ENCODE assay signal across 1 cellular context in the genomic region with DNA sequence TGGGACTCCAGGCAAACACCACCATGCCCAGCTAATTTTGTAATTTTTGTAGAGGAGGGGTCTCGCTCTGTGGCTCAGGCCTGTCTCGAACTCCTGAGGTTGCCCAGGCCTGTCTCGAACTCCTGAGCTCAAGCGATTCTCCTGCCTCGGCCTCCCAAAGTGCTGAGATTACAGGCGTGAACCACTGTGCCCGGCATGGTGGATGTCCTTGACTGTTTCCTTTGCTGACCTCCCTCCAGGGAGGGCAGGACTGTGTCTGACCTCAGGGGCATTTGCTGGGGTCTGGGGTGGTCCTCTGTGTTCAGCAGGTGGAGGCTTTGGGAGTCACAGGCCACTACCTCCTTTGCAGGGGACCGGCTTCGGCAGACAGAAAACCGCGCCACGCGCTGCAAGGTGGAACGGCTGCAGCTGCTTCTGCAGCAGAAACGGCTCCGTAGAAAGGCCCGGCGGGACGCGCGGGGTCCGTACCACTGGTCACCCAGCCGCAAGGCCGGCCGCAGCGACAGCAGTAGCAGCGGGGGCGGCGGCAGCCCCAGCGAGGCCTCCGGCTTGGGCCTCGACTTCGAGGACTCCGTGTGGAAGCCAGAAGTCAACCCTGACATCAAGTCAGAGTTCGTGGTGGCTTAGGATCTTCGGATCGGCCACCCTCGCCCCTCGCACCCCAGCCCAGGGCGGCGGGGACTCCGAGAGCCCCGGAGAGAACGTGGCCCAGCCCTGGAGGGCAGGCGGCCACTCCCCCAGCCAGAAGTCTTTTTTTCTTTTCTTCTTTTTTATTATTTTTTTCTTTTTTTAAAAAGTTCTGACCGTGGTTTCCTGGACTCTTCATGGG.
TF ChIP-seq lines count a peak whose summit lies in the region.

No MANE protein-coding gene starts in this region.

TF ChIP-seq in GM23338, 12 proteins besides CTCF, POLR2A, EP300 and RAD21:
- TF ChIP-seq POLR2AphosphoS5 (IDR thresholded peaks at IDR 0.05; ENCODE audit: low read depth) = peak; percentile 34; the same call in 1 of the 2 replicates
- TF ChIP-seq CREB1 (CRISPR knock-in tag; IDR thresholded peaks at IDR 0.05; ENCODE audit: low read depth) = no peak
